In genomic region chr5:147453901-147454814, GRCh38 we compare ENCODE assay signal across 8 cellular contexts. TPM values are rescaled to one million over a fixed set of nuclear protein-coding genes. Genes with fewer than 3 reads are reported as not detected.
DNase-seq lines count a peak whose midpoint lies in the region; ATAC-seq lines count a peak whose summit lies in the region.

No MANE protein-coding gene starts in this region.

- H3K27ac ChIP-seq in naive thymus-derived CD4-positive, alpha-beta T cell (ENCODE audit: low read depth, low read length) = no peak overlapping the region

- no peaks in the 10 kb centered on the region for H3K9me3 Mint-ChIP-seq in activated T-helper 1 cell treated with anti-CD3 and anti-CD28 coated beads, Interleukin-12 subunit alpha, Interleukin-12 subunit beta, Interleukin-2, Interleukin-4 antibody, amounts not matched to agents 30 ng/mL and 10 ng/mL and 1 ng/mL, durations not matched to agents 14 hours and 24 hours and 36 hours
- H3K9me3 Mint-ChIP-seq in naive thymus-derived CD4-positive, alpha-beta T cell = peaks cover 0 to 8% (median 0%) of the 10 kb centered on the region in 11 donors
- H3K9me3 Mint-ChIP-seq in stimulated activated effector memory CD8-positive, alpha-beta T cell treated with anti-CD3 and anti-CD28 coated beads, Interleukin-12 subunit alpha, Interleukin-12 subunit beta, amount 100 ng/mL, for 72 hours = no peaks in the 10 kb centered on the region

- peaks cover 22% of the 10 kb centered on the region for H3K4me1 Mint-ChIP-seq in activated T-helper 1 cell treated with anti-CD3 and anti-CD28 coated beads, Interleukin-12 subunit alpha, Interleukin-12 subunit beta, Interleukin-2, Interleukin-4 antibody, amounts not matched to agents 30 ng/mL and 10 ng/mL and 1 ng/mL, durations not matched to agents 14 hours and 24 hours and 36 hours (ENCODE audit: low read depth)
- peaks cover 8 to 31% (median 18%) of the 10 kb centered on the region in 7 donors for H3K4me1 Mint-ChIP-seq in naive thymus-derived CD4-positive, alpha-beta T cell
- H3K4me1 Mint-ChIP-seq in stimulated activated effector memory CD8-positive, alpha-beta T cell treated with anti-CD3 and anti-CD28 coated beads, Interleukin-12 subunit alpha, Interleukin-12 subunit beta, amount 100 ng/mL, for 72 hours = peaks cover 19% of the 10 kb centered on the region

- POLR2A ChIA-PET in naive thymus-derived CD4-positive, alpha-beta T cell (lab: Charles Lee) = no interaction called here

- peak overlapping the region; percentile 80 for H3K4me3 Mint-ChIP-seq in activated T-helper 1 cell treated with anti-CD3 and anti-CD28 coated beads, Interleukin-12 subunit alpha, Interleukin-12 subunit beta, Interleukin-2, Interleukin-4 antibody, amounts not matched to agents 30 ng/mL and 10 ng/mL and 1 ng/mL, durations not matched to agents 14 hours and 24 hours and 36 hours
- peak overlapping the region; percentile 77 to 91 (median 82) for H3K4me3 Mint-ChIP-seq in naive thymus-derived CD4-positive, alpha-beta T cell
- peak overlapping the region; percentile 88 for H3K4me3 Mint-ChIP-seq in stimulated activated effector memory CD8-positive, alpha-beta T cell treated with anti-CD3 and anti-CD28 coated beads, Interleukin-12 subunit alpha, Interleukin-12 subunit beta, amount 100 ng/mL, for 72 hours

- DNase-seq in DMS 273 (lab: John Stamatoyannopoulos, UW; ENCODE audit: unreplicated experiment) (peak; percentile 96), HuH-7 (ENCODE audit: low spot score) (peak; percentile 83), OCI-M1 (lab: John Stamatoyannopoulos, UW) (peak; percentile 18), fibroblast of gingiva (ENCODE audit: low read depth) (peak; percentile 84)
- DNase-seq in activated T-helper 1 cell treated with anti-CD3 and anti-CD28 coated beads, Interleukin-12 subunit alpha, Interleukin-12 subunit beta, Interleukin-2, Interleukin-4 antibody, amounts not matched to agents 30 ng/mL and 10 ng/mL and 1 ng/mL, durations not matched to agents 14 hours and 24 hours and 36 hours (ENCODE audit: low spot score) = peak; percentile 55
- peak; percentile 8 to 77 (median 48) for DNase-seq in naive thymus-derived CD4-positive, alpha-beta T cell
- peak; percentile 65 to 83 for DNase-seq in stimulated activated effector memory CD8-positive, alpha-beta T cell treated with anti-CD3 and anti-CD28 coated beads, Interleukin-12 subunit alpha, Interleukin-12 subunit beta, amount 100 ng/mL, for 72 hours (ENCODE audit: low spot score in 2 of 2)

- peak; percentile 91 for ATAC-seq in GM21528 (IDR thresholded peaks at IDR 0.05; ENCODE audit: low FRiP score, unreplicated experiment)
- peak; percentile 82 for ATAC-seq in naive thymus-derived CD4-positive, alpha-beta T cell
- peak; percentile 81 for ATAC-seq in stimulated activated effector memory CD8-positive, alpha-beta T cell treated with anti-CD3 and anti-CD28 coated beads, Interleukin-12 subunit alpha, Interleukin-12 subunit beta, amount 100 ng/mL, for 72 hours

- CTCF ChIA-PET in naive thymus-derived CD4-positive, alpha-beta T cell (lab: Charles Lee) = no interaction called here

- H3K36me3 Mint-ChIP-seq in activated T-helper 1 cell treated with anti-CD3 and anti-CD28 coated beads, Interleukin-12 subunit alpha, Interleukin-12 subunit beta, Interleukin-2, Interleukin-4 antibody, amounts not matched to agents 30 ng/mL and 10 ng/mL and 1 ng/mL, durations not matched to agents 14 hours and 24 hours and 36 hours (ENCODE audit: low read depth) = no peaks in the 10 kb centered on the region
- H3K36me3 Mint-ChIP-seq in naive thymus-derived CD4-positive, alpha-beta T cell = peaks cover 0 to 4% (median 0%) of the 10 kb centered on the region in 5 donors
- peaks cover 6% of the 10 kb centered on the region for H3K36me3 Mint-ChIP-seq in stimulated activated effector memory CD8-positive, alpha-beta T cell treated with anti-CD3 and anti-CD28 coated beads, Interleukin-12 subunit alpha, Interleukin-12 subunit beta, amount 100 ng/mL, for 72 hours

- H3K27ac Mint-ChIP-seq in activated T-helper 1 cell treated with anti-CD3 and anti-CD28 coated beads, Interleukin-12 subunit alpha, Interleukin-12 subunit beta, Interleukin-2, Interleukin-4 antibody, amounts not matched to agents 30 ng/mL and 10 ng/mL and 1 ng/mL, durations not matched to agents 14 hours and 24 hours and 36 hours = no peak overlapping the region
- H3K27ac Mint-ChIP-seq in naive thymus-derived CD4-positive, alpha-beta T cell = peak overlapping the region in 1 of 9 donors; percentile 52
- H3K27ac Mint-ChIP-seq in stimulated activated effector memory CD8-positive, alpha-beta T cell treated with anti-CD3 and anti-CD28 coated beads, Interleukin-12 subunit alpha, Interleukin-12 subunit beta, amount 100 ng/mL, for 72 hours = peak overlapping the region; percentile 73

- no peaks in the 10 kb centered on the region for H3K36me3 ChIP-seq in naive thymus-derived CD4-positive, alpha-beta T cell (ENCODE audit: control insufficient read depth in 2 of 3, insufficient read depth in 3 of 3, low read length in 3 of 3)

- peaks cover 53% of the 10 kb centered on the region for H3K27me3 Mint-ChIP-seq in activated T-helper 1 cell treated with anti-CD3 and anti-CD28 coated beads, Interleukin-12 subunit alpha, Interleukin-12 subunit beta, Interleukin-2, Interleukin-4 antibody, amounts not matched to agents 30 ng/mL and 10 ng/mL and 1 ng/mL, durations not matched to agents 14 hours and 24 hours and 36 hours (ENCODE audit: insufficient read depth)
- peaks cover 63 to 88% (median 82%) of the 10 kb centered on the region in 5 donors for H3K27me3 Mint-ChIP-seq in naive thymus-derived CD4-positive, alpha-beta T cell

- H3K4me3 ChIP-seq in naive thymus-derived CD4-positive, alpha-beta T cell (ENCODE audit: low read length) = peak overlapping the region; percentile 27

- peaks cover 0 to 4% of the 10 kb centered on the region in 2 donors for H3K27me3 ChIP-seq in naive thymus-derived CD4-positive, alpha-beta T cell (ENCODE audit: control insufficient read depth in 2 of 2, insufficient read depth in 2 of 2, low read length in 2 of 2)

- H3K9me3 ChIP-seq in naive thymus-derived CD4-positive, alpha-beta T cell (ENCODE audit: control insufficient read depth in 2 of 3, low read length in 3 of 3) = no peaks in the 10 kb centered on the region

- H3K4me1 ChIP-seq in naive thymus-derived CD4-positive, alpha-beta T cell (ENCODE audit: control insufficient read depth in 2 of 2, insufficient read depth in 2 of 2, low read length in 2 of 2) = no peaks in the 10 kb centered on the region

- intact Hi-C loops in activated T-helper 1 cell treated with anti-CD3 and anti-CD28 coated beads, Interleukin-12 subunit alpha, Interleukin-12 subunit beta, Interleukin-2, Interleukin-4 antibody, amounts not matched to agents 30 ng/mL and 10 ng/mL and 1 ng/mL, durations not matched to agents 14 hours and 24 hours and 36 hours (cut with micrococcal nuclease) = loop anchor here (1.0 to 2.0 kb wide), 2 partner anchors 123 to 368 kb away; no protein-coding TSS in a partner anchor
- intact Hi-C loops in naive thymus-derived CD4-positive, alpha-beta T cell (cut with micrococcal nuclease) = loop anchor here in 1 of 2 donors (1.0 to 5.0 kb wide), 3 partner anchors 123 to 368 kb away; no protein-coding TSS in a partner anchor

RNA-seq across cellular contexts. Expression of gene DPYSL3, which starts 55.7 kb away (rescaled TPM):
- 0.16 TPM in 1 of 2 replicates, not detected in the other for total RNA-seq in activated T-helper 1 cell treated with anti-CD3 and anti-CD28 coated beads, Interleukin-12 subunit alpha, Interleukin-12 subunit beta, Interleukin-2, Interleukin-4 antibody, amounts not matched to agents 30 ng/mL and 10 ng/mL and 1 ng/mL, durations not matched to agents 14 hours and 24 hours and 36 hours
- total RNA-seq in naive thymus-derived CD4-positive, alpha-beta T cell = 1 to 10 TPM in 1 of 5 experiments, under 1 TPM in 2, not detected in 2; 0.08 to 1.2 (median 0.11) TPM
- polyA plus RNA-seq in naive thymus-derived CD4-positive, alpha-beta T cell = not detected

Comparison
In these comparisons a context has a peak if more than half of its experiments do, and no peak if none do; other contexts are left out.
1. DNase-seq: peak in every context shown above with its lines; median percentile 96 in DMS 273; 84 in fibroblast of gingiva; 83 in HuH-7; 74 in stimulated activated effector memory CD8-positive, alpha-beta T cell treated with anti-CD3 and anti-CD28 coated beads, Interleukin-12 subunit alpha, Interleukin-12 subunit beta, amount 100 ng/mL, for 72 hours; 55 in activated T-helper 1 cell treated with anti-CD3 and anti-CD28 coated beads, Interleukin-12 subunit alpha, Interleukin-12 subunit beta, Interleukin-2, Interleukin-4 antibody, amounts not matched to agents 30 ng/mL and 10 ng/mL and 1 ng/mL, durations not matched to agents 14 hours and 24 hours and 36 hours; 48 in naive thymus-derived CD4-positive, alpha-beta T cell; 18 in OCI-M1.